ENCODE assay signal across 10 cellular contexts in genomic region chr1:25641931-25642611, GRCh38. TPM values are rescaled to one million over a fixed set of nuclear protein-coding genes. Genes with fewer than 3 reads are reported as not detected.
A peak's percentile ranks its signal among the peaks of the same experiment; 100 is the strongest.
DNase-seq lines count a peak whose midpoint lies in the region; ATAC-seq and TF ChIP-seq lines count a peak whose summit lies in the region.
"Had no signal": no experiment of that assay in that cellular context is flagged by ENCODE, and none has a peak within 500 bp of the region (broad histone marks: within the 10 kb centered on the region; RNA-seq: fewer than 3 reads in every experiment).

No MANE protein-coding gene starts in this region.

- H3K27me3 ChIP-seq in upper lobe of left lung = no peaks in the 10 kb centered on the region

- peak overlapping the region; percentile 58 for H3K4me3 Mint-ChIP-seq in activated naive CD8-positive, alpha-beta T cell treated with anti-CD3 and anti-CD28 coated beads, Interleukin-2, amount 50 U/mL, for 24 hours

- H3K4me1 Mint-ChIP-seq in activated naive CD8-positive, alpha-beta T cell treated with anti-CD3 and anti-CD28 coated beads, Interleukin-2, amount 50 U/mL, for 24 hours = peaks cover 38% of the 10 kb centered on the region

- peak overlapping the region in 3 of 4 donors; percentile 23 to 39 (median 24) for H3K27ac ChIP-seq in upper lobe of left lung
- H3K27ac ChIP-seq: C4-2B had no signal

- H3K27me3 Mint-ChIP-seq in activated naive CD8-positive, alpha-beta T cell treated with anti-CD3 and anti-CD28 coated beads, Interleukin-2, amount 50 U/mL, for 24 hours = peaks cover 22% of the 10 kb centered on the region

- no peak for TF ChIP-seq CTCF in upper lobe of left lung (IDR thresholded peaks at IDR 0.05)

- no peak for TF ChIP-seq EP300 in upper lobe of left lung (IDR thresholded peaks at IDR 0.05)

- DNase-seq in activated effector memory CD4-positive, alpha-beta T cell treated with anti-CD3 and anti-CD28 coated beads, Interleukin-2, amount 50 U/mL, for 16 hours = peak; percentile 68
- no peak for DNase-seq in activated effector memory CD4-positive, alpha-beta T cell treated with Interleukin-2 at 50 U/mL for 16 hours
- DNase-seq in activated naive CD8-positive, alpha-beta T cell treated with anti-CD3 and anti-CD28 coated beads, Interleukin-2, amount 50 U/mL, for 24 hours = no peak
- DNase-seq in iris pigment epithelial cell (ENCODE audit: low read depth) (peak; percentile 40), upper lobe of left lung (no peak), NCI-H1105 (lab: John Stamatoyannopoulos, UW) (no peak)
- DNase-seq: NCI-H1436 treated with DMSO at 0.1 percent for 48 hours had no signal

- peaks cover 14% of the 10 kb centered on the region for H3K36me3 Mint-ChIP-seq in activated naive CD8-positive, alpha-beta T cell treated with anti-CD3 and anti-CD28 coated beads, Interleukin-2, amount 50 U/mL, for 24 hours (ENCODE audit: low read depth)

- peaks cover 16 to 22% (median 18%) of the 10 kb centered on the region in 4 donors for H3K4me1 ChIP-seq in upper lobe of left lung

- peaks cover 0 to 4% (median 0%) of the 10 kb centered on the region in 4 donors for H3K36me3 ChIP-seq in upper lobe of left lung

- H3K9me3 Mint-ChIP-seq in activated naive CD8-positive, alpha-beta T cell treated with anti-CD3 and anti-CD28 coated beads, Interleukin-2, amount 50 U/mL, for 24 hours = peaks cover 15% of the 10 kb centered on the region

- no peak overlapping the region for H3K4me3 ChIP-seq in upper lobe of left lung

- 48 to 57% methylated on average over 7 to 8 of the region's 8 CpGs for WGBS in upper lobe of left lung, 2 donors

- no peak overlapping the region for H3K27ac Mint-ChIP-seq in activated naive CD8-positive, alpha-beta T cell treated with anti-CD3 and anti-CD28 coated beads, Interleukin-2, amount 50 U/mL, for 24 hours

- no peaks in the 10 kb centered on the region for H3K9me3 ChIP-seq in upper lobe of left lung

- no peak for TF ChIP-seq POLR2A in upper lobe of left lung (IDR thresholded peaks at IDR 0.05)

- ATAC-seq in activated naive CD8-positive, alpha-beta T cell treated with anti-CD3 and anti-CD28 coated beads, Interleukin-2, amount 50 U/mL, for 24 hours = no peak
- ATAC-seq in upper lobe of left lung (ENCODE audit: low FRiP score in 2 of 2) (peak in 1 of 2 donors; percentile 79), HG02798 (IDR thresholded peaks at IDR 0.05; ENCODE audit: poor library complexity, unreplicated experiment) (no peak), GM19035 (IDR thresholded peaks at IDR 0.05; ENCODE audit: unreplicated experiment) (no peak)

RNA-seq across cellular contexts. Expression of gene MAN1C1, which starts 25.5 kb away (rescaled TPM):
- 10 to 100 TPM in 4 of 6 donors, 1 to 10 TPM in 2; 5.3 to 32.5 (median 16.2) TPM for total RNA-seq in upper lobe of left lung

Comparison
In these comparisons a context has a peak if more than half of its experiments do, and no peak if none do; other contexts are left out.
1. DNase-seq: peak in activated effector memory CD4-positive, alpha-beta T cell treated with anti-CD3 and anti-CD28 coated beads, Interleukin-2, amount 50 U/mL, for 16 hours (single experiment) and iris pigment epithelial cell (single experiment); none in activated effector memory CD4-positive, alpha-beta T cell treated with Interleukin-2 at 50 U/mL for 16 hours (single experiment), activated naive CD8-positive, alpha-beta T cell treated with anti-CD3 and anti-CD28 coated beads, Interleukin-2, amount 50 U/mL, for 24 hours (single experiment), upper lobe of left lung (0 of 2) and NCI-H1105 (single experiment).